ENCODE assay signal across 8 cellular contexts in genomic region chr1:24414884-24415333, GRCh38. TPM values are rescaled to one million over a fixed set of nuclear protein-coding genes. Genes with fewer than 3 reads are reported as not detected.
A peak's percentile ranks its signal among the peaks of the same experiment; 100 is the strongest.
DNase-seq lines count a peak whose midpoint lies in the region; ATAC-seq, FAIRE-seq and TF ChIP-seq lines count a peak whose summit lies in the region.

No MANE protein-coding gene starts in this region.

- no peak overlapping the region for H2BK12ac ChIP-seq in trophoblast cell (ENCODE audit: low read length)

- ATAC-seq in GM18858 (IDR thresholded peaks at IDR 0.05; ENCODE audit: unreplicated experiment) = no peak

- H4K91ac ChIP-seq in trophoblast cell (ENCODE audit: low read depth, low read length) = no peak overlapping the region

- no peaks in the 10 kb centered on the region for H3K9me1 ChIP-seq in endothelial cell of umbilical vein (replicated peaks; ENCODE audit: control insufficient read depth, extremely low read depth, insufficient read depth, low read length)

- H3K79me1 ChIP-seq in trophoblast cell (ENCODE audit: low read length) = peaks cover 10% of the 10 kb centered on the region

- H3K4me1 ChIP-seq in endothelial cell of umbilical vein (ENCODE audit: control insufficient read depth, extremely low read depth, insufficient read depth, low read length) = peaks cover 21% of the 10 kb centered on the region
- H3K4me1 ChIP-seq in trophoblast cell (ENCODE audit: control insufficient read depth in 1 of 2, insufficient read depth in 2 of 2, low read length in 2 of 2) = peaks cover 5 to 12% of the 10 kb centered on the region in 2 experiments

- peak overlapping the region; percentile 94 for H3K4me2 ChIP-seq in endothelial cell of umbilical vein (ENCODE audit: insufficient read depth, low read length)
- peak overlapping the region; percentile 56 for H3K4me2 ChIP-seq in trophoblast cell (ENCODE audit: low read length)

- H3K36me3 ChIP-seq in endothelial cell of umbilical vein (ENCODE audit: control insufficient read depth in 2 of 2, extremely low read depth in 1 of 2, insufficient read depth in 2 of 2, low read length in 2 of 2) (peaks cover 0 to 3% of the 10 kb centered on the region in 2 experiments), trophoblast cell (ENCODE audit: control insufficient read depth in 1 of 2, insufficient read depth in 2 of 2, low read length in 2 of 2) (peaks cover 0 to 3% of the 10 kb centered on the region in 2 experiments)

- no peak overlapping the region for H2BK120ac ChIP-seq in trophoblast cell (ENCODE audit: insufficient read depth, low read length, poor library complexity)

- dilution Hi-C loops in endothelial cell of umbilical vein (cut with MboI; ENCODE audit: extremely low pct_ligation_motif_present, low sequenced_read_pairs) = no loop called here

- no peak overlapping the region for H4K12ac ChIP-seq in trophoblast cell (ENCODE audit: low read depth, low read length)

- no peaks in the 10 kb centered on the region for H3K27me3 ChIP-seq in endothelial cell of umbilical vein (ENCODE audit: control insufficient read depth in 2 of 2, insufficient read depth in 2 of 2, low read length in 2 of 2)
- no peaks in the 10 kb centered on the region for H3K27me3 ChIP-seq in trophoblast cell (ENCODE audit: insufficient read depth, low read length)

- CTCF ChIA-PET in endothelial cell of umbilical vein (lab: Charles Lee) = interaction anchor here (0.8 to 10.3 kb wide), 10 partner anchors 10 to 417 kb away, joined by 3 to 134 read pairs (median 8); no protein-coding TSS in a partner anchor

- H3K27ac ChIP-seq in endothelial cell of umbilical vein (ENCODE audit: insufficient read depth, low read depth, low read length) (no peak overlapping the region), trophoblast cell (ENCODE audit: low read depth, low read length) (no peak overlapping the region)

- H3K9me3 ChIP-seq in endothelial cell of umbilical vein (replicated peaks; ENCODE audit: control insufficient read depth, insufficient read depth, low read length) (no peaks in the 10 kb centered on the region), trophoblast cell (ENCODE audit: insufficient read depth, low read depth, low read length) (no peaks in the 10 kb centered on the region)

- H3K4ac ChIP-seq in trophoblast cell (ENCODE audit: low read depth, low read length) = no peak overlapping the region

- H2BK5ac ChIP-seq in trophoblast cell (ENCODE audit: low read depth, low read length, poor library complexity) = no peak overlapping the region

- no peak for TF ChIP-seq POLR2A in endothelial cell of umbilical vein (IDR thresholded peaks at IDR 0.05; ENCODE audit: low read depth, low read length)
- TF ChIP-seq POLR2A in GM12891 (IDR thresholded peaks at IDR 0.05; ENCODE audit: low read depth, low read length) = no peak

- peak overlapping the region; percentile 64 for H4K8ac ChIP-seq in trophoblast cell (ENCODE audit: low read depth, low read length)

- H3K9ac ChIP-seq in endothelial cell of umbilical vein (replicated peaks; ENCODE audit: extremely low read depth, insufficient read depth, low read length) = no peak overlapping the region
- H3K9ac ChIP-seq in trophoblast cell (ENCODE audit: low read length) = no peak overlapping the region

- H3K23ac ChIP-seq in trophoblast cell (ENCODE audit: low read length) = no peak overlapping the region

- BruUV-seq in endothelial cell of umbilical vein (replicated peaks; lab: Mats Ljungman, UMichigan) = no TSS peak

- intact Hi-C loops in endothelial cell of umbilical vein (cut with micrococcal nuclease) = loop anchor here (1.0 to 5.0 kb wide), 4 partner anchors 23 to 220 kb away; partner anchors contain the start of gene RCAN3

- no peak overlapping the region for H3K14ac ChIP-seq in trophoblast cell (ENCODE audit: low read length)

- no peaks in the 10 kb centered on the region for H3K79me2 ChIP-seq in endothelial cell of umbilical vein (ENCODE audit: control insufficient read depth, insufficient read depth, low read length)
- H3K79me2 ChIP-seq in trophoblast cell (ENCODE audit: control insufficient read depth, insufficient read depth, low read length, poor library complexity) = peaks cover 2% of the 10 kb centered on the region

- no peak for TF ChIP-seq CTCF in endothelial cell of umbilical vein (IDR thresholded peaks at IDR 0.05; ENCODE audit: extremely low read depth in 1 of 2, insufficient read depth in 1 of 2, low read depth in 1 of 2, low read length in 2 of 2)

- no CpG with 5 or more reads among the region's 17 CpGs for WGBS in trophoblast cell (ENCODE audit: extremely low coverage, insufficient coverage, insufficient read length)

- no peak overlapping the region for H2AK5ac ChIP-seq in trophoblast cell (ENCODE audit: low read length)

- no peaks in the 10 kb centered on the region for H4K20me1 ChIP-seq in endothelial cell of umbilical vein (replicated peaks; ENCODE audit: control insufficient read depth, extremely low read depth, insufficient read depth, low read length)

- POLR2A ChIA-PET in endothelial cell of umbilical vein (lab: Charles Lee) = interaction anchor here (1.2 kb wide), 1 partner anchor 22 kb away, joined by 6 read pairs; no protein-coding TSS in a partner anchor

- peak; percentile 78 for DNase-seq in DMS114 treated with DMSO at 0.1 percent for 48 hours (lab: John Stamatoyannopoulos, UW; ENCODE audit: unreplicated experiment)
- DNase-seq in OCI-M1 (lab: John Stamatoyannopoulos, UW) = peak; percentile 40
- DNase-seq in endothelial cell of umbilical vein (ENCODE audit: low read depth, low spot score) = no peak
- DNase-seq in trophoblast cell = no peak
- no peak for DNase-seq in mesenteric fat pad (ENCODE audit: low spot score)
- DNase-seq in GM12891 (ENCODE audit: insufficient read length, low spot score) = no peak
- DNase-seq in inferior parietal cortex (ENCODE audit: extremely low spot score) = no peak

- H3K4me3 ChIP-seq in endothelial cell of umbilical vein (replicated peaks in 1 of 3; ENCODE audit: insufficient read depth in 1 of 3, low read depth in 1 of 3, low read length in 3 of 3) (peak overlapping the region in 1 of 3 experiments; percentile 13), trophoblast cell (ENCODE audit: low read depth, low read length) (no peak overlapping the region)

- H2AFZ ChIP-seq in endothelial cell of umbilical vein (ENCODE audit: low read depth, low read length) = peak overlapping the region; percentile 75
- H2AFZ ChIP-seq in trophoblast cell (ENCODE audit: insufficient read depth, low read length, poor library complexity) = peak overlapping the region; percentile 42

- no peak for FAIRE-seq in endothelial cell of umbilical vein (lab: Jason Lieb, UNC)
- no peak for FAIRE-seq in GM12891 (lab: Jason Lieb, UNC)

- H3K18ac ChIP-seq in trophoblast cell (ENCODE audit: low read length) = no peak overlapping the region

TF ChIP-seq in endothelial cell of umbilical vein, 7 proteins besides CTCF, POLR2A, EP300 and RAD21 (continues in another document):
- TF ChIP-seq EZH2 (IDR thresholded peaks at IDR 0.05; ENCODE audit: borderline replicate concordance, low read depth, low read length, severe bottlenecking) (no peak), GATA2 (IDR thresholded peaks at IDR 0.05; ENCODE audit: insufficient read depth, insufficient read length, low read depth, low read length) (no peak), MYC (IDR thresholded peaks at IDR 0.05; ENCODE audit: low read depth, low read length) (no peak), JUN (IDR thresholded peaks at IDR 0.05; ENCODE audit: borderline replicate concordance, insufficient read depth, insufficient read length, low read depth) (no peak), POLR2AphosphoS5 (IDR thresholded peaks at IDR 0.05; ENCODE audit: insufficient read depth, low read depth, low read length) (no peak), FOS (IDR thresholded peaks at IDR 0.05; ENCODE audit: borderline replicate concordance, insufficient read depth, low read length) (no peak)

TF ChIP-seq in GM12891, 5 proteins besides CTCF, POLR2A, EP300 and RAD21:
- no peak for TF ChIP-seq TAF1 (IDR thresholded peaks at IDR 0.05; ENCODE audit: low read depth, low read length)
- TF ChIP-seq SPI1 (IDR thresholded peaks at IDR 0.05; ENCODE audit: low read depth, low read length) = no peak
- TF ChIP-seq POLR2AphosphoS5 (IDR thresholded peaks at IDR 0.05; ENCODE audit: low read depth, low read length) = no peak
- TF ChIP-seq PAX5 (IDR thresholded peaks at IDR 0.05; ENCODE audit: insufficient read depth, low read length, severe bottlenecking) = no peak
- no peak for TF ChIP-seq POU2F2 (IDR thresholded peaks at IDR 0.05; ENCODE audit: low read depth, low read length)

RNA-seq across cellular contexts. Expression of gene NIPAL3, which starts 0.7 kb away (rescaled TPM):
- 14.8 and 16.0 TPM in 2 replicates for total RNA-seq in endothelial cell of umbilical vein
- 15.1 and 15.5 TPM in 2 replicates for polyA plus RNA-seq in endothelial cell of umbilical vein
- 11.1 and 12.2 TPM in 2 replicates for polyA plus RNA-seq in endothelial cell of umbilical vein (2011; cell fraction: cytosol; rRNA removed)
- polyA plus RNA-seq in endothelial cell of umbilical vein (2011; cell fraction: nucleus; rRNA removed) = 10.2 and 11.1 TPM in 2 replicates
- 15.9 and 18.7 TPM in 2 replicates for polyA plus RNA-seq in endothelial cell of umbilical vein (2012)
- 31.4 and 37.3 TPM in 2 replicates for polyA minus RNA-seq in endothelial cell of umbilical vein
- 11.9 TPM for polyA minus RNA-seq in endothelial cell of umbilical vein (2011; cell fraction: cytosol; rRNA and poly(A)+ RNA removed)
- 8.0 and 10.2 TPM in 2 replicates for polyA minus RNA-seq in endothelial cell of umbilical vein (2011; cell fraction: nucleus; rRNA and poly(A)+ RNA removed)
- polyA plus RNA-seq in trophoblast cell (2013) = 17.7 and 18.4 TPM in 2 replicates
- 9.6 TPM for total RNA-seq in mesenteric fat pad
- 7.1 TPM for polyA plus RNA-seq in GM12891 (2012; ENCODE audit: low read depth, missing spikeins)

RNA-seq across cellular contexts. Expression of gene STPG1, which starts 1.3 kb away (rescaled TPM):
- total RNA-seq in endothelial cell of umbilical vein = 5.9 and 10.2 TPM in 2 replicates
- 5.6 and 6.3 TPM in 2 replicates for polyA plus RNA-seq in endothelial cell of umbilical vein
- 6.7 and 7.1 TPM in 2 replicates for polyA plus RNA-seq in endothelial cell of umbilical vein (2011; cell fraction: cytosol; rRNA removed)
- 5.6 and 7.1 TPM in 2 replicates for polyA plus RNA-seq in endothelial cell of umbilical vein (2011; cell fraction: nucleus; rRNA removed)
- 5.3 and 5.4 TPM in 2 replicates for polyA plus RNA-seq in endothelial cell of umbilical vein (2012)
- 2.6 and 3.9 TPM in 2 replicates for polyA minus RNA-seq in endothelial cell of umbilical vein
- polyA minus RNA-seq in endothelial cell of umbilical vein (2011; cell fraction: cytosol; rRNA and poly(A)+ RNA removed) = 2.3 TPM
- 3.9 and 5.6 TPM in 2 replicates for polyA minus RNA-seq in endothelial cell of umbilical vein (2011; cell fraction: nucleus; rRNA and poly(A)+ RNA removed)
- 6.1 and 6.6 TPM in 2 replicates for polyA plus RNA-seq in trophoblast cell (2013)
- total RNA-seq in mesenteric fat pad = 7.5 TPM
- 2.3 TPM for polyA plus RNA-seq in GM12891 (2012; ENCODE audit: low read depth, missing spikeins)

Comparison
In these comparisons a context has a peak if more than half of its experiments do, and no peak if none do; other contexts are left out.
1. DNase-seq: peak in DMS114 treated with DMSO at 0.1 percent for 48 hours (single experiment) and OCI-M1 (single experiment); none in endothelial cell of umbilical vein (single experiment), trophoblast cell (0 of 2), mesenteric fat pad (single experiment), GM12891 (single experiment) and inferior parietal cortex (single experiment).